8 cellular contexts compared by ENCODE assay signal in the genomic region with DNA sequence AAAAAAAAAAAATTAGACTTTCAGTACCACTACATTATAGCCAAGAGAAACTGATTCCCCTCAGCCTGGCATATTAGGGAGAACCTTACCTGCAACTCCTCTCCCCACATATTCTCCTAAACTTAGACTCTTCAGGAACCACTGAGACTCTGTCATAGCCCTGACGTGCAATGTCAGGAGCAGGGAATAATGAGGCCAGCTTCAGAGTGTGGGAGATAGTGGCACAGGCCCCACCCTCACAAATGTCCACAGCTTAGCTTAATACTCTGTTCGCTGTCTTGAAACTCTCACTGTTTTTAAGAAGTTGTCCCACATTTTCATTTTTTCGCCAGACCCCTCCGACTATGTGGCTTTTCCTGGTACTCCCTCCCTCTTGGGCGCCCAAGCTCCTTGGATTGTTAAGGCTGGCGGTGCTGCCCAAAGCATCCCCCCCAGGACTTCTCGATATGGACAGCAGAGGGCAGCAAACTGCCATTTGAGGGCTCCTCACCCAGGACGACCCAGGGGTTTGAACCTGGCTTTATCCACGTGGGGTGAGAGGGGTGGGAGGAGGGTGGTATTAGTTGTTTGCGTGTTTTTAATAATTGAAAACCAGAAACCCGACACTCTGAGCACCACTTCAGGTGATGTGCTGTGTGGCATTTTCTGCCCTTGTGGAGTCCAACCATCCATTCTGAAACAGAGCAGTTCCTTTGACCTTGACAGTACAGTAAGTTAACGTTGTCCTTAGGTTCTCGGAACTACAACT. TPM values are rescaled to one million over a fixed set of nuclear protein-coding genes. Genes with fewer than 3 reads are reported as not detected.
DNase-seq lines count a peak whose midpoint lies in the region; ATAC-seq and TF ChIP-seq lines count a peak whose summit lies in the region.

No MANE protein-coding gene starts in this region.

- no peaks in the 10 kb centered on the region for H3K9me3 Mint-ChIP-seq in endothelial cell (ENCODE audit: unreplicated experiment)

- H3K4me3 Mint-ChIP-seq in endothelial cell (ENCODE audit: unreplicated experiment), result no peak overlapping the region

- DNase-seq in AG08396 (ENCODE audit: low spot score) (peak; percentile 81), NCI-H748 (lab: John Stamatoyannopoulos, UW; ENCODE audit: unreplicated experiment) (peak; percentile 82), endothelial cell (ENCODE audit: low spot score) (peak; percentile 87), myocyte (ENCODE audit: low read depth) (peak; percentile 77)
- DNase-seq in activated CD8-positive, alpha-beta memory T cell treated with anti-CD3 and anti-CD28 coated beads for 24 hours, result peak; percentile 84
- DNase-seq in stimulated activated CD8-positive, alpha-beta memory T cell treated with anti-CD3 and anti-CD28 coated beads, Interleukin-7, amount 100 ng/mL, for 48 hours (ENCODE audit: extremely low read depth in 1 of 2, low read depth in 1 of 2), result peak; percentile 8 to 41

- peak overlapping the region; percentile 11 for H3K27ac Mint-ChIP-seq in endothelial cell (ENCODE audit: unreplicated experiment)

- ATAC-seq in GM18511 (IDR thresholded peaks at IDR 0.05; ENCODE audit: unreplicated experiment) (peak; percentile 88), HG03139 (IDR thresholded peaks at IDR 0.05; ENCODE audit: unreplicated experiment) (peak; percentile 67)

- TF ChIP-seq CTCF in endothelial cell (IDR thresholded peaks at IDR 0.05; ENCODE audit: unreplicated experiment), result peak; percentile 85

- H3K4me1 Mint-ChIP-seq in endothelial cell (ENCODE audit: unreplicated experiment), result no peaks in the 10 kb centered on the region

- H3K27me3 Mint-ChIP-seq in endothelial cell (ENCODE audit: unreplicated experiment), result no peaks in the 10 kb centered on the region

- no peaks in the 10 kb centered on the region for H3K36me3 Mint-ChIP-seq in endothelial cell (ENCODE audit: low read depth, unreplicated experiment)

RNA-seq across cellular contexts. Expression of a gene that starts 45.2 kb away (rescaled TPM):
- total RNA-seq in endothelial cell (ENCODE audit: unreplicated experiment), result 17.5 TPM
- total RNA-seq in myocyte, result not detected in 2 replicates
- not detected for polyA plus RNA-seq in myocyte (2012)

Comparison
In these comparisons a context has a peak if more than half of its experiments do, and no peak if none do; other contexts are left out.
1. Peak in every context shown above with its lines: DNase-seq and ATAC-seq.
2. DNase-seq: peak in every context shown above with its lines; median percentile 87 in endothelial cell; 84 in activated CD8-positive, alpha-beta memory T cell treated with anti-CD3 and anti-CD28 coated beads for 24 hours; 82 in NCI-H748; 81 in AG08396; 77 in myocyte; 24 in stimulated activated CD8-positive, alpha-beta memory T cell treated with anti-CD3 and anti-CD28 coated beads, Interleukin-7, amount 100 ng/mL, for 48 hours.
3. RNA of a gene that starts 45.2 kb away (total RNA-seq): 17.5 TPM in endothelial cell (single experiment); not detected in myocyte; every median in the first group is over 10 times any median in the second.